In genomic region chr3:75785091-75785755, GRCh38 we compare ENCODE assay signal across 8 cellular contexts. TPM values are rescaled to one million over a fixed set of nuclear protein-coding genes. Genes with fewer than 3 reads are reported as not detected.
A peak's percentile ranks its signal among the peaks of the same experiment; 100 is the strongest.
DNase-seq lines count a peak whose midpoint lies in the region; ATAC-seq and TF ChIP-seq lines count a peak whose summit lies in the region.
"Not testable (repeated sequence)": the region's sequence is repeated elsewhere in the genome, so short reads cannot be mapped to it uniquely, and the experiment has no call there.

ZNF717 (minus strand) TSS chr3:75785549; CDS start chr3:75783362, 2,187 bp downstream.

- not testable (repeated sequence) for H3K36me3 ChIP-seq in CD8-positive, alpha-beta T cell (ENCODE audit: insufficient read depth, low read length); brain microvascular endothelial cell (replicated peaks)
- H3K36me3 ChIP-seq in heart right ventricle = peaks cover 0 to 28% (median 17%) of the 10 kb centered on the region in 9 donors

- peaks cover 46% of the 10 kb centered on the region for H3K36me3 Mint-ChIP-seq in CD8-positive, alpha-beta T cell

- CTCF ChIA-PET in CD8-positive, alpha-beta T cell (lab: Charles Lee) = not testable (repeated sequence)

- H3K4me3 Mint-ChIP-seq in CD8-positive, alpha-beta T cell = peak within 1 kb of the TSS; percentile 89

- H3K27ac ChIP-seq in CD8-positive, alpha-beta T cell (ENCODE audit: low read depth, low read length) = peak within 1 kb of the TSS; percentile 62
- H3K27ac ChIP-seq in brain microvascular endothelial cell = peak within 1 kb of the TSS; percentile 92
- H3K27ac ChIP-seq in heart right ventricle = peak within 1 kb of the TSS; percentile 77 to 94 (median 90)

- peak; percentile 57 for ATAC-seq in CD8-positive, alpha-beta T cell
- ATAC-seq in HG03354 (IDR thresholded peaks at IDR 0.05; ENCODE audit: poor library complexity, severe bottlenecking, unreplicated experiment) = peak; percentile 66
- ATAC-seq in heart right ventricle = peak in 1 of 8 donors; percentile 62

- intact Hi-C loops in CD8-positive, alpha-beta T cell (cut with DNase I, micrococcal nuclease) = loop anchor here in 1 of 2 experiments (10.0 kb wide), 1 partner anchor 350 kb away; no protein-coding TSS in a partner anchor
- intact Hi-C loops in heart right ventricle (cut with DNase I) = not testable (repeated sequence)

- POLR2A ChIA-PET in CD8-positive, alpha-beta T cell (lab: Charles Lee) = not testable (repeated sequence)

- H3K4me1 Mint-ChIP-seq in CD8-positive, alpha-beta T cell (ENCODE audit: low read depth) = peaks cover 21% of the 10 kb centered on the region

- not testable (repeated sequence) for TF ChIP-seq CTCF in CD8-positive, alpha-beta T cell (IDR thresholded peaks at IDR 0.05)
- TF ChIP-seq CTCF in brain microvascular endothelial cell (IDR thresholded peaks at IDR 0.05; ENCODE audit: low read depth, low read length, missing control alignments) = peak; percentile 3
- TF ChIP-seq CTCF in heart right ventricle (IDR thresholded peaks at IDR 0.05) = peak in 4 of 9 donors; percentile 23 to 42 (median 36)

- peak within 1 kb of the TSS; percentile 58 for H3K4me3 ChIP-seq in CD8-positive, alpha-beta T cell (ENCODE audit: low read depth, low read length)
- peak within 1 kb of the TSS; percentile 69 for H3K4me3 ChIP-seq in brain microvascular endothelial cell (ENCODE audit: low read depth, low read length)
- peak within 1 kb of the TSS; percentile 62 to 90 (median 78) for H3K4me3 ChIP-seq in heart right ventricle

- not testable (repeated sequence) for H3K4me1 ChIP-seq in CD8-positive, alpha-beta T cell (ENCODE audit: insufficient read depth, low read length); heart right ventricle

- H3K27me3 Mint-ChIP-seq in CD8-positive, alpha-beta T cell (ENCODE audit: low read depth) = not testable (repeated sequence)

- peak within 1 kb of the TSS; percentile 93 for H3K27ac Mint-ChIP-seq in CD8-positive, alpha-beta T cell

- peaks cover 11% of the 10 kb centered on the region for H3K9me3 Mint-ChIP-seq in CD8-positive, alpha-beta T cell

- 4 to 6% methylated on average over 51 of the region's 51 CpGs for WGBS in heart right ventricle, 2 donors

- DNase-seq in CD8-positive, alpha-beta T cell = peak; percentile 85 to 95 (median 91)
- DNase-seq in NCI-H526 (lab: John Stamatoyannopoulos, UW) = peak; percentile 77 to 86
- peak; percentile 95 for DNase-seq in activated CD4-positive, alpha-beta T cell treated with anti-CD3 and anti-CD28 coated beads for 48 hours
- DNase-seq in brain microvascular endothelial cell = peak; percentile 98
- DNase-seq in heart right ventricle = peak; percentile 97
- peak; percentile 91 for DNase-seq in occipital lobe (lab: John Stamatoyannopoulos, UW)
- peak; percentile 81 to 88 for DNase-seq in stimulated activated CD8-positive, alpha-beta memory T cell treated with anti-CD3 and anti-CD28 coated beads, Interleukin-7, amount 100 ng/mL, for 1 hour (ENCODE audit: low read depth in 2 of 2)

- not testable (repeated sequence) for H3K9me3 ChIP-seq in CD8-positive, alpha-beta T cell (ENCODE audit: low read length)
- peaks cover 0 to 20% (median 0%) of the 10 kb centered on the region in 11 donors for H3K9me3 ChIP-seq in heart right ventricle

- in situ Hi-C loops in brain microvascular endothelial cell (cut with HindIII; ENCODE audit: low pct_ligation_motif_present, low sequenced_read_pairs) = not testable (repeated sequence)

- not testable (repeated sequence) for H3K27me3 ChIP-seq in CD8-positive, alpha-beta T cell (ENCODE audit: insufficient read depth, low read length); brain microvascular endothelial cell (replicated peaks); heart right ventricle

RNA-seq across cellular contexts. Expression of gene ZNF717, which starts in this region (rescaled TPM):
- 1 to 10 TPM; 4.4 to 5.4 TPM for total RNA-seq in CD8-positive, alpha-beta T cell
- total RNA-seq in heart right ventricle (10 to 100 TPM in 4 of 10 donors, 1 to 10 TPM in 6; 8.5 to 11.7 (median 9.9) TPM), occipital lobe (22.3 TPM)
- 1 to 10 TPM; 1.7 to 6.6 TPM for polyA plus RNA-seq in heart right ventricle
